Comparison of ENCODE assay signal across 8 cellular contexts in genomic region chr10:72297968-72298773, GRCh38. TPM values are rescaled to one million over a fixed set of nuclear protein-coding genes. Genes with fewer than 3 reads are reported as not detected.
DNase-seq lines count a peak whose midpoint lies in the region; ATAC-seq and TF ChIP-seq lines count a peak whose summit lies in the region.

No MANE protein-coding gene starts in this region.

- peaks cover 22% of the 10 kb centered on the region for H3K4me1 ChIP-seq in ACC112 (ENCODE audit: control insufficient read depth, insufficient read depth, low read length, unreplicated experiment)

- TF ChIP-seq CTCF in kidney epithelial cell (IDR thresholded peaks at IDR 0.05; ENCODE audit: insufficient read depth, low read length, poor library complexity, severe bottlenecking) = no peak

- H3K27me3 ChIP-seq in ACC112 (ENCODE audit: insufficient read depth, low read length) = no peaks in the 10 kb centered on the region
- H3K27me3 ChIP-seq in kidney epithelial cell (ENCODE audit: control insufficient read depth, insufficient read depth, low read length) = no peaks in the 10 kb centered on the region

- no peaks in the 10 kb centered on the region for H3K36me3 ChIP-seq in ACC112 (ENCODE audit: insufficient read depth, low read length)
- H3K36me3 ChIP-seq in kidney epithelial cell (ENCODE audit: control insufficient read depth, insufficient read depth, low read length) = no peaks in the 10 kb centered on the region

- peak overlapping the region; percentile 97 for H3K27ac ChIP-seq in ACC112 (ENCODE audit: low read depth, low read length)

- H2AFZ ChIP-seq in ACC112 (ENCODE audit: low read length, unreplicated experiment) = no peak overlapping the region

- H3K79me2 ChIP-seq in ACC112 (ENCODE audit: control insufficient read depth, insufficient read depth, low read length, unreplicated experiment) = no peaks in the 10 kb centered on the region

- ATAC-seq in GM18867 (IDR thresholded peaks at IDR 0.05; ENCODE audit: unreplicated experiment) (peak; percentile 79), HG03097 (IDR thresholded peaks at IDR 0.05; ENCODE audit: low FRiP score, unreplicated experiment) (peak; percentile 74)
- ATAC-seq in activated CD4-positive, CD25-positive, alpha-beta regulatory T cell treated with anti-CD3 and anti-CD28 coated beads, Interleukin-2, amount 50 U/mL, for 24 hours = peak; percentile 70 to 71

- DNase-seq in NCI-H2171 (lab: John Stamatoyannopoulos, UW) (peak; percentile 84), cerebellar cortex (ENCODE audit: low spot score) (peak; percentile 99), kidney epithelial cell (ENCODE audit: low read depth) (peak; percentile 93)
- DNase-seq in stimulated activated CD4-positive, alpha-beta T cell treated with anti-CD3 and anti-CD28 coated beads, Interleukin-15, amount 100 ng/mL, for 24 hours = peak; percentile 98

- peak overlapping the region; percentile 78 for H3K4me3 ChIP-seq in ACC112 (ENCODE audit: low read depth, low read length)
- H3K4me3 ChIP-seq in kidney epithelial cell (ENCODE audit: low read depth, low read length) = peak overlapping the region; percentile 32

RNA-seq across cellular contexts. Expression of gene DDIT4, which starts 24.4 kb away (rescaled TPM):
- total RNA-seq in kidney epithelial cell = 278 and 280 TPM in 2 replicates

RNA-seq across cellular contexts. Expression of gene DNAJB12, which starts 56.5 kb away (rescaled TPM):
- total RNA-seq in kidney epithelial cell = 34.4 and 37.9 TPM in 2 replicates

Comparison
In these comparisons a context has a peak if more than half of its experiments do, and no peak if none do; other contexts are left out.
1. Peak in every context shown above with its lines: DNase-seq, ATAC-seq, H3K4me3 ChIP-seq and H3K27ac ChIP-seq.